Comparison of ENCODE assay signal across 9 cellular contexts in genomic region chr13:60165391-60166099, GRCh38. TPM values are rescaled to one million over a fixed set of nuclear protein-coding genes. Genes with fewer than 3 reads are reported as not detected.
A peak's percentile ranks its signal among the peaks of the same experiment; 100 is the strongest.
DNase-seq lines count a peak whose midpoint lies in the region; ATAC-seq and TF ChIP-seq lines count a peak whose summit lies in the region.
"Had no signal": no experiment of that assay in that cellular context is flagged by ENCODE, and none has a peak within 500 bp of the region (broad histone marks: within the 10 kb centered on the region; RNA-seq: fewer than 3 reads in every experiment).

No MANE protein-coding gene starts in this region.

- no peaks in the 10 kb centered on the region for H3K27me3 ChIP-seq in iPS-20b (ENCODE audit: insufficient read depth, low read length)

- TF ChIP-seq CTCF in AG04449 (IDR thresholded peaks at IDR 0.05; ENCODE audit: insufficient read depth, low read length, missing control alignments) (no peak), GM13977 (IDR thresholded peaks at IDR 0.05; ENCODE audit: extremely low read depth, insufficient read depth, missing control alignments) (no peak)

- CTCF ChIA-PET in AG04449 (lab: Yijun Ruan, JAX), result interaction anchor here (1.4 kb wide), 1 partner anchor 259 kb away, joined by 3 read pairs; no protein-coding TSS in a partner anchor

- H3K9me3 ChIP-seq in ES-I3 (ENCODE audit: control insufficient read depth, insufficient read depth, low read length) (no peaks in the 10 kb centered on the region), iPS-20b (ENCODE audit: insufficient read depth, low read depth, low read length) (no peaks in the 10 kb centered on the region)

- H3K4me3 Mint-ChIP-seq in activated T-helper 2 cell treated with anti-CD3 and anti-CD28 coated beads, Interferon-gamma antibody, Interleukin-2, Interleukin-4, amounts not matched to agents 10 μg/mL and 5 μg/mL and 100 μg/mL, durations not matched to agents 14 hours and 24 hours and 36 hours (ENCODE audit: low read depth), result peak overlapping the region; percentile 14

- peak overlapping the region; percentile 98 for H3K27ac ChIP-seq in iPS-20b (ENCODE audit: low read length)

- ATAC-seq in esophagus mucosa, result no peak
- no peak for ATAC-seq in HG02884 (IDR thresholded peaks at IDR 0.05; ENCODE audit: unreplicated experiment)

- peaks cover 7% of the 10 kb centered on the region; the same call in 1 of the 2 replicates for H3K36me3 ChIP-seq in ES-I3 (ENCODE audit: insufficient read depth, low read length)
- H3K36me3 ChIP-seq in iPS-20b (ENCODE audit: insufficient read depth, low read depth, low read length), result peaks cover 8% of the 10 kb centered on the region; the same call in 1 of the 2 replicates

- DNase-seq in AG04449 (ENCODE audit: low read depth, low spot score) (no peak), GM13977 (ENCODE audit: low spot score) (no peak), hippocampal formation (lab: John Stamatoyannopoulos, UW) (no peak)
- DNase-seq in activated T-helper 2 cell treated with anti-CD3 and anti-CD28 coated beads, Interferon-gamma antibody, Interleukin-2, Interleukin-4, amounts not matched to agents 10 μg/mL and 5 μg/mL and 100 μg/mL, durations not matched to agents 14 hours and 24 hours and 36 hours (ENCODE audit: low spot score), result no peak
- DNase-seq: NCI-H2171 treated with DMSO at 0.1 percent for 48 hours had no signal

- peaks cover 6% of the 10 kb centered on the region for H3K9me3 Mint-ChIP-seq in activated T-helper 2 cell treated with anti-CD3 and anti-CD28 coated beads, Interferon-gamma antibody, Interleukin-2, Interleukin-4, amounts not matched to agents 10 μg/mL and 5 μg/mL and 100 μg/mL, durations not matched to agents 14 hours and 24 hours and 36 hours

- in situ Hi-C loops in GM13977 (cut with MboI; ENCODE audit: low pct_unique_long_range_greater_than_20kb, low sequenced_read_pairs, unreplicated experiment), result no loop called here

- H3K4me1 ChIP-seq in ES-I3 (ENCODE audit: insufficient read depth, low read length), result peaks cover 12% of the 10 kb centered on the region
- H3K4me1 ChIP-seq in iPS-20b (ENCODE audit: insufficient read depth, low read length), result peaks cover 30% of the 10 kb centered on the region

- intact Hi-C loops in activated T-helper 2 cell treated with anti-CD3 and anti-CD28 coated beads, Interferon-gamma antibody, Interleukin-2, Interleukin-4, amounts not matched to agents 10 μg/mL and 5 μg/mL and 100 μg/mL, durations not matched to agents 14 hours and 24 hours and 36 hours (cut with micrococcal nuclease), result no loop called here

- peaks cover 37% of the 10 kb centered on the region for H3K4me1 Mint-ChIP-seq in activated T-helper 2 cell treated with anti-CD3 and anti-CD28 coated beads, Interferon-gamma antibody, Interleukin-2, Interleukin-4, amounts not matched to agents 10 μg/mL and 5 μg/mL and 100 μg/mL, durations not matched to agents 14 hours and 24 hours and 36 hours (ENCODE audit: low read depth)

- H3K36me3 Mint-ChIP-seq in activated T-helper 2 cell treated with anti-CD3 and anti-CD28 coated beads, Interferon-gamma antibody, Interleukin-2, Interleukin-4, amounts not matched to agents 10 μg/mL and 5 μg/mL and 100 μg/mL, durations not matched to agents 14 hours and 24 hours and 36 hours (ENCODE audit: low read depth), result peaks cover 11% of the 10 kb centered on the region

- H3K27ac Mint-ChIP-seq in activated T-helper 2 cell treated with anti-CD3 and anti-CD28 coated beads, Interferon-gamma antibody, Interleukin-2, Interleukin-4, amounts not matched to agents 10 μg/mL and 5 μg/mL and 100 μg/mL, durations not matched to agents 14 hours and 24 hours and 36 hours, result no peak overlapping the region

- H3K4me3 ChIP-seq in AG04449 (ENCODE audit: low read depth, low read length) (peak overlapping the region; percentile 31), iPS-20b (ENCODE audit: low read length) (peak overlapping the region; percentile 95)

- H3K27me3 Mint-ChIP-seq in activated T-helper 2 cell treated with anti-CD3 and anti-CD28 coated beads, Interferon-gamma antibody, Interleukin-2, Interleukin-4, amounts not matched to agents 10 μg/mL and 5 μg/mL and 100 μg/mL, durations not matched to agents 14 hours and 24 hours and 36 hours (ENCODE audit: low read depth), result peaks cover 4% of the 10 kb centered on the region

- H3K9ac ChIP-seq in ES-I3 (ENCODE audit: low read depth, low read length), result peak overlapping the region; percentile 99; the same call in 1 of the 2 replicates
- peak overlapping the region; percentile 99; the same call in 1 of the 2 replicates for H3K9ac ChIP-seq in iPS-20b (ENCODE audit: low read depth, low read length)

- POLR2A ChIA-PET in AG04449 (lab: Yijun Ruan, JAX), result no interaction called here

RNA-seq across cellular contexts. Expression of gene DIAPH3, which starts 1.8 kb away (rescaled TPM):
- total RNA-seq in activated T-helper 2 cell treated with anti-CD3 and anti-CD28 coated beads, Interferon-gamma antibody, Interleukin-2, Interleukin-4, amounts not matched to agents 10 μg/mL and 5 μg/mL and 100 μg/mL, durations not matched to agents 14 hours and 24 hours and 36 hours, result 30.1 and 30.8 TPM in 2 replicates
- total RNA-seq in esophagus mucosa, result 5.7 TPM
